ENCODE assay signal across 8 cellular contexts in genomic region chr4:82462415-82462831, GRCh38. TPM values are rescaled to one million over a fixed set of nuclear protein-coding genes. Genes with fewer than 3 reads are reported as not detected.
A peak's percentile ranks its signal among the peaks of the same experiment; 100 is the strongest.
DNase-seq lines count a peak whose midpoint lies in the region; ATAC-seq lines count a peak whose summit lies in the region.

No MANE protein-coding gene starts in this region.

- ATAC-seq in GM18867 (IDR thresholded peaks at IDR 0.05; ENCODE audit: unreplicated experiment) (peak; percentile 88), HG03108 (IDR thresholded peaks at IDR 0.05; ENCODE audit: unreplicated experiment) (peak; percentile 54), left colon (peak; percentile 84)

- DNase-seq in AG08396 (ENCODE audit: low spot score) (peak; percentile 89), NCI-H2171 treated with DMSO at 0.1 percent for 48 hours (lab: John Stamatoyannopoulos, UW) (peak; percentile 71), left colon (peak; percentile 66 to 86)
- DNase-seq in activated CD4-positive, CD25-positive, alpha-beta regulatory T cell (lab: John Stamatoyannopoulos, UW): peak; percentile 63 to 73 (median 66)
- DNase-seq in central memory CD4-positive, alpha-beta T cell: peak; percentile 69
- DNase-seq in stimulated activated CD4-positive, alpha-beta T cell treated with anti-CD3 and anti-CD28 coated beads, Interleukin-4, amount 100 ng/mL, for 1 hour: peak; percentile 84

- intact Hi-C loops in left colon (cut with DNase I, micrococcal nuclease): loop anchor here in 1 of 2 donors (10.0 kb wide), 3 partner anchors 272 to 822 kb away; partner anchors contain the start of gene COQ2

RNA-seq across cellular contexts. Expression of gene ENOPH1, which starts 32.0 kb away (rescaled TPM):
- 10 to 100 TPM; 15.9 to 20.8 TPM for total RNA-seq in left colon

RNA-seq across cellular contexts. Expression of gene HNRNPDL, which starts 32.2 kb away (rescaled TPM):
- 100 to 1,000 TPM in 1 of 2 donors, 10 to 100 TPM in 1; 88.4 to 109 TPM for total RNA-seq in left colon

Comparison
In these comparisons a context has a peak if more than half of its experiments do, and no peak if none do; other contexts are left out.
1. Peak in every context shown above with its lines: DNase-seq and ATAC-seq.